Comparison of ENCODE assay signal across 8 cellular contexts in the genomic region with DNA sequence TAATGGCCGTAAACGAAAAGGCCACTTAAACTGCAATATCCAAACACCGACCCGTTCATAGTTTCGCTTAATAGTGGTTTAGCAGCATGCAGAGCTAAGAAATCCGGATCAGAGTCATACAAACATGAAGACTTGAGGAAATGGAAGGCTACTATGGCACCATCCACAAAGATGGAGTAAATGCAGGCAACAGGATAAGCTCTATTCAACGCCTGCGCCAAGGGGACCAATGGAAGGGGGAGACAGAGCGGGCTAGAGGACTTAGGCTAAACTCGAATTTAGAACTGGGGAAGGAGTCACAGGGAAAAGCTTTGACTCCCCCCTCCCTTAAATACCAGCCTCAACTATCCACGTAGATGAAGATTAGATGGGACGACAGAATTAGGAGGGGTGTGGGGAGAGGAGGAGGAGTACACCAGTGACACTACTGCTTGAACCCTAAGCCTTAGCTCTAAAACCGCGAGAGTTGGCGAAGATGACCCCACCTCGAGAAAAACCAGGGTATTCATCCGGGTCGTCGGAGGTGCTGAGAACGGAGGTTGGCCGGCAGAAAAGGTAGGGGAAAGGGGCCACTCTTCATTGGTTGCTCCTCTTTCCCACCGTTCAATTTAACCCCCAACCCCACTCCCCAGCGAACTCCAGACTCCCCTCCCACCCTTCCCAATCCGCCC. TPM values are rescaled to one million over a fixed set of nuclear protein-coding genes. Genes with fewer than 3 reads are reported as not detected.
DNase-seq lines count a peak whose midpoint lies in the region; ATAC-seq and TF ChIP-seq lines count a peak whose summit lies in the region.

No MANE protein-coding gene starts in this region.

- POLR2A ChIA-PET in CD4-positive, alpha-beta T cell (lab: Charles Lee): interaction anchor here (0.6 to 4.3 kb wide), 16 partner anchors 13 to 1806 kb away, joined by 3 to 51 read pairs (median 4); a partner anchor contains a TSS
- POLR2A ChIA-PET in Panc1 (lab: Charles Lee): interaction anchor here (0.5 to 0.6 kb wide), 4 partner anchors 44 to 1126 kb away, joined by 3 to 11 read pairs (median 5); no protein-coding TSS in a partner anchor

- H3K27ac Mint-ChIP-seq in CD4-positive, alpha-beta T cell: peak overlapping the region; percentile 99
- H3K27ac Mint-ChIP-seq in activated naive CD8-positive, alpha-beta T cell treated with anti-CD3 and anti-CD28 coated beads, Interleukin-2, amount 50 U/mL, for 24 hours: peak overlapping the region; percentile 85

- in situ Hi-C loops in Panc1 (cut with HindIII; ENCODE audit: low pct_unique_long_range_greater_than_20kb, low sequenced_read_pairs): no loop called here

- H3K36me3 ChIP-seq in Panc1 (ENCODE audit: control insufficient read depth, insufficient read depth, low read length) (peaks cover 15% of the 10 kb centered on the region), iPS-18a (ENCODE audit: control insufficient read depth, low read depth, low read length) (peaks cover 27% of the 10 kb centered on the region)

- intact Hi-C loops in CD4-positive, alpha-beta T cell (cut with DNase I, micrococcal nuclease): loop anchor here (5.0 to 10.0 kb wide), 4 partner anchors 258 to 1482 kb away; a partner anchor contains a TSS
- intact Hi-C loops in Panc1 (cut with micrococcal nuclease; ENCODE audit: unreplicated experiment): loop anchor here (10.0 kb wide), 1 partner anchor 152 kb away; no protein-coding TSS in a partner anchor

- peaks cover 5% of the 10 kb centered on the region for H3K4me1 ChIP-seq in Panc1 (ENCODE audit: control insufficient read depth, insufficient read depth, low read length)
- H3K4me1 ChIP-seq in iPS-18a (ENCODE audit: control insufficient read depth, low read depth, low read length): no peaks in the 10 kb centered on the region

- no peaks in the 10 kb centered on the region for H3K27me3 ChIP-seq in CD4-positive, alpha-beta T cell (ENCODE audit: control insufficient read depth, insufficient read depth, low read length)
- H3K27me3 ChIP-seq in Panc1 (ENCODE audit: control insufficient read depth, insufficient read depth, low read length): no peaks in the 10 kb centered on the region
- no peaks in the 10 kb centered on the region for H3K27me3 ChIP-seq in iPS-18a (ENCODE audit: control insufficient read depth, insufficient read depth, low read length)

- H3K4me3 ChIP-seq in Panc1 (ENCODE audit: low read depth in 2 of 2, low read length in 2 of 2) (peak overlapping the region; percentile 83 to 90), iPS-18a (ENCODE audit: low read length) (peak overlapping the region; percentile 74), skin epidermis (peak overlapping the region; percentile 52 to 73 (median 63))

- H3K27ac ChIP-seq in CD4-positive, alpha-beta T cell (ENCODE audit: low read depth, low read length): peak overlapping the region; percentile 75
- peak overlapping the region; percentile 93 for H3K27ac ChIP-seq in Panc1 (ENCODE audit: low read length)
- peak overlapping the region; percentile 38 for H3K27ac ChIP-seq in iPS-18a (ENCODE audit: low read length)
- H3K27ac ChIP-seq in skin epidermis: peak overlapping the region; percentile 72 to 96 (median 90)

- H3K9me3 Mint-ChIP-seq in CD4-positive, alpha-beta T cell: no peaks in the 10 kb centered on the region
- H3K9me3 Mint-ChIP-seq in activated naive CD8-positive, alpha-beta T cell treated with anti-CD3 and anti-CD28 coated beads, Interleukin-2, amount 50 U/mL, for 24 hours: no peaks in the 10 kb centered on the region

- BruUV-seq in Panc1 (replicated peaks; lab: Mats Ljungman, UMichigan): no TSS peak

- H3K4me3 Mint-ChIP-seq in CD4-positive, alpha-beta T cell: peak overlapping the region; percentile 95
- peak overlapping the region; percentile 94 for H3K4me3 Mint-ChIP-seq in activated naive CD8-positive, alpha-beta T cell treated with anti-CD3 and anti-CD28 coated beads, Interleukin-2, amount 50 U/mL, for 24 hours

- peaks cover 54% of the 10 kb centered on the region for H3K36me3 Mint-ChIP-seq in CD4-positive, alpha-beta T cell (ENCODE audit: low read depth)
- peaks cover 43% of the 10 kb centered on the region for H3K36me3 Mint-ChIP-seq in activated naive CD8-positive, alpha-beta T cell treated with anti-CD3 and anti-CD28 coated beads, Interleukin-2, amount 50 U/mL, for 24 hours (ENCODE audit: low read depth)

- peak overlapping the region; percentile 93 for H3K9ac ChIP-seq in iPS-18a (ENCODE audit: low read length)

- CTCF ChIA-PET in CD4-positive, alpha-beta T cell (lab: Charles Lee): interaction anchor here (1.6 kb wide), 1 partner anchor 33 kb away, joined by 3 read pairs; no protein-coding TSS in a partner anchor
- CTCF ChIA-PET in Panc1 (lab: Charles Lee): no interaction called here

- peak in 7 of 10 experiments; percentile 4 to 33 (median 13) for DNase-seq in CD4-positive, alpha-beta T cell
- peak; percentile 51 for DNase-seq in HT1080 (ENCODE audit: low read depth)
- DNase-seq in Panc1 (ENCODE audit: low read depth, low spot score): no peak
- peak; percentile 25 for DNase-seq in activated naive CD8-positive, alpha-beta T cell treated with anti-CD3 and anti-CD28 coated beads, Interleukin-2, amount 50 U/mL, for 24 hours
- no peak for DNase-seq in NCI-H187 treated with DMSO at 0.1 percent for 48 hours (lab: John Stamatoyannopoulos, UW)

- no peaks in the 10 kb centered on the region for H3K27me3 Mint-ChIP-seq in CD4-positive, alpha-beta T cell
- H3K27me3 Mint-ChIP-seq in activated naive CD8-positive, alpha-beta T cell treated with anti-CD3 and anti-CD28 coated beads, Interleukin-2, amount 50 U/mL, for 24 hours: no peaks in the 10 kb centered on the region

- H3K4me1 Mint-ChIP-seq in CD4-positive, alpha-beta T cell (ENCODE audit: low read depth): peaks cover 71% of the 10 kb centered on the region
- peaks cover 44% of the 10 kb centered on the region for H3K4me1 Mint-ChIP-seq in activated naive CD8-positive, alpha-beta T cell treated with anti-CD3 and anti-CD28 coated beads, Interleukin-2, amount 50 U/mL, for 24 hours

- ATAC-seq in CD4-positive, alpha-beta T cell (ENCODE audit: poor library complexity): no peak
- peak; percentile 14 for ATAC-seq in Panc1
- no peak for ATAC-seq in activated naive CD8-positive, alpha-beta T cell treated with anti-CD3 and anti-CD28 coated beads, Interleukin-2, amount 50 U/mL, for 24 hours
- no peak for ATAC-seq in GM19351 (IDR thresholded peaks at IDR 0.05; ENCODE audit: unreplicated experiment)

- TF ChIP-seq CTCF in CD4-positive, alpha-beta T cell (IDR thresholded peaks at IDR 0.05): no peak
- no peak for TF ChIP-seq CTCF in Panc1 (IDR thresholded peaks at IDR 0.05)

- H3K9me3 ChIP-seq in CD4-positive, alpha-beta T cell (ENCODE audit: control insufficient read depth, low read length): no peaks in the 10 kb centered on the region
- H3K9me3 ChIP-seq in Panc1 (ENCODE audit: control insufficient read depth, insufficient read depth, low read depth, low read length) (no peaks in the 10 kb centered on the region), iPS-18a (ENCODE audit: control insufficient read depth, low read depth, low read length) (peaks cover 12% of the 10 kb centered on the region)

RNA-seq across cellular contexts. Expression of a gene that starts 3.5 kb away (rescaled TPM):
- 100 to 1,000 TPM; 127 TPM for total RNA-seq in CD4-positive, alpha-beta T cell
- 66.0 and 83.0 TPM in 2 replicates for total RNA-seq in HT1080 (2014; rRNA removed; shearing (Covaris generic))
- polyA plus RNA-seq in HT1080 (2015; cell fraction: cytosol; rRNA removed): 28.8 and 31.5 TPM in 2 replicates
- polyA plus RNA-seq in HT1080 (2015; cell fraction: nucleus; rRNA removed): 148 and 161 TPM in 2 replicates
- total RNA-seq in Panc1 (2021; ENCODE audit: unreplicated experiment): 231 TPM
- 141 TPM for polyA plus RNA-seq in Panc1 (2012; ENCODE audit: insufficient read length)

Comparison
In these comparisons a context has a peak if more than half of its experiments do, and no peak if none do; other contexts are left out.
1. DNase-seq: peak in CD4-positive, alpha-beta T cell (7 of 10), HT1080 (single experiment) and activated naive CD8-positive, alpha-beta T cell treated with anti-CD3 and anti-CD28 coated beads, Interleukin-2, amount 50 U/mL, for 24 hours (single experiment); none in Panc1 (single experiment) and NCI-H187 treated with DMSO at 0.1 percent for 48 hours (single experiment).
2. H3K27ac ChIP-seq: peak in every context shown above with its lines; median percentile 93 in Panc1; 90 in skin epidermis; 75 in CD4-positive, alpha-beta T cell; 38 in iPS-18a.
3. Peak in every context shown above with its lines, with median percentiles within 50 percentile points of each other: H3K4me3 ChIP-seq.